8 cellular contexts compared by ENCODE assay signal in genomic region chr6:46042355-46042999, GRCh38. TPM values are rescaled to one million over a fixed set of nuclear protein-coding genes. Genes with fewer than 3 reads are reported as not detected.
DNase-seq lines count a peak whose midpoint lies in the region; ATAC-seq, FAIRE-seq and TF ChIP-seq lines count a peak whose summit lies in the region.

No MANE protein-coding gene starts in this region.

- no peak overlapping the region for H3K4me3 Mint-ChIP-seq in CD4-positive, alpha-beta memory T cell
- no peak overlapping the region for H3K4me3 Mint-ChIP-seq in brain

- no peak overlapping the region for H3K27ac ChIP-seq in CD4-positive, alpha-beta memory T cell (ENCODE audit: low read depth, low read length)

- H3K36me3 ChIP-seq in CD4-positive, alpha-beta memory T cell (ENCODE audit: insufficient read depth, low read length) = no peaks in the 10 kb centered on the region

- intact Hi-C loops in CD4-positive, alpha-beta memory T cell (cut with micrococcal nuclease) = loop anchor here (1.0 kb wide), 2 partner anchors 112 to 368 kb away; no protein-coding TSS in a partner anchor
- intact Hi-C loops in left colon (cut with DNase I, micrococcal nuclease) = no loop called here

- ATAC-seq in GM18511 (IDR thresholded peaks at IDR 0.05; ENCODE audit: unreplicated experiment) (peak; percentile 82), HG03039 (IDR thresholded peaks at IDR 0.05; ENCODE audit: unreplicated experiment) (peak; percentile 72), left colon (peak; percentile 91)

- peaks cover 0 to 3% (median 0%) of the 10 kb centered on the region in 4 donors for H3K4me1 Mint-ChIP-seq in CD4-positive, alpha-beta memory T cell
- H3K4me1 Mint-ChIP-seq in brain = peaks cover 6% of the 10 kb centered on the region

- FAIRE-seq in urothelium cell line (lab: Jason Lieb, UNC) = no peak

- no peaks in the 10 kb centered on the region for H3K36me3 Mint-ChIP-seq in CD4-positive, alpha-beta memory T cell
- no peaks in the 10 kb centered on the region for H3K36me3 Mint-ChIP-seq in brain

- no peaks in the 10 kb centered on the region for H3K9me3 Mint-ChIP-seq in CD4-positive, alpha-beta memory T cell
- H3K9me3 Mint-ChIP-seq in brain = no peaks in the 10 kb centered on the region

- H3K27me3 ChIP-seq in CD4-positive, alpha-beta memory T cell (ENCODE audit: insufficient read depth, low read length) = no peaks in the 10 kb centered on the region

- H3K4me3 ChIP-seq in CD4-positive, alpha-beta memory T cell (ENCODE audit: low read length in 2 of 2) = no peak overlapping the region

- no peaks in the 10 kb centered on the region for H3K9me3 ChIP-seq in CD4-positive, alpha-beta memory T cell (ENCODE audit: control insufficient read depth in 1 of 2, low read length in 2 of 2)

- peak; percentile 26 to 62 for TF ChIP-seq CTCF in brain (conservative IDR thresholded peaks at IDR 0.05)

- CTCF ChIA-PET in CD4-positive, alpha-beta memory T cell (lab: Charles Lee; ENCODE audit: partially characterized antibody) = interaction anchor here (1.4 to 3.9 kb wide), 3 partner anchors 9 to 112 kb away, joined by 4 to 14 read pairs (median 5); no protein-coding TSS in a partner anchor

- peak in 4 of 5 donors; percentile 15 to 26 (median 23) for DNase-seq in CD4-positive, alpha-beta memory T cell
- peak; percentile 47 for DNase-seq in NCI-H524 treated with DMSO at 0.1 percent for 48 hours (lab: John Stamatoyannopoulos, UW)
- peak in 1 of 2 donors; percentile 17 for DNase-seq in left colon
- DNase-seq in urothelium cell line (ENCODE audit: low spot score) = peak; percentile 44
- no peak for DNase-seq in activated CD8-positive, alpha-beta memory T cell treated with anti-CD3 and anti-CD28 coated beads, Interleukin-2, amount 50 U/mL, for 48 hours

- peak overlapping the region in 1 of 7 donors; percentile 8 for H3K27ac Mint-ChIP-seq in CD4-positive, alpha-beta memory T cell
- H3K27ac Mint-ChIP-seq in brain = no peak overlapping the region

- H3K27me3 Mint-ChIP-seq in CD4-positive, alpha-beta memory T cell = peaks cover 2 to 3% of the 10 kb centered on the region in 2 donors
- H3K27me3 Mint-ChIP-seq in brain = peaks cover 4% of the 10 kb centered on the region

- POLR2A ChIA-PET in CD4-positive, alpha-beta memory T cell (lab: Charles Lee; ENCODE audit: partially characterized antibody) = no interaction called here

- no peaks in the 10 kb centered on the region for H3K4me1 ChIP-seq in CD4-positive, alpha-beta memory T cell (ENCODE audit: insufficient read depth, low read length)

RNA-seq across cellular contexts. Expression of gene CLIC5, which starts 26.8 kb away (rescaled TPM):
- total RNA-seq in CD4-positive, alpha-beta memory T cell = 10 to 100 TPM; 17.6 to 18.4 TPM
- polyA plus RNA-seq in CD4-positive, alpha-beta memory T cell = 1 to 10 TPM; 3.4 to 7.3 TPM
- polyA plus RNA-seq in brain (ENCODE audit: insufficient read depth, low read depth, low replicate concordance) = 1.1 TPM
- total RNA-seq in left colon = 100 to 1,000 TPM; 170 to 205 TPM

Comparison
In these comparisons a context has a peak if more than half of its experiments do, and no peak if none do; other contexts are left out.
1. RNA of gene CLIC5, which starts 26.8 kb away (total RNA-seq): 170 to 205 TPM in left colon; 17.6 to 18.4 TPM in CD4-positive, alpha-beta memory T cell; every median in the first group is over 4 times any median in the second.
2. Peak in every context shown above with its lines, with median percentiles within 50 percentile points of each other: ATAC-seq.